In the genomic region with DNA sequence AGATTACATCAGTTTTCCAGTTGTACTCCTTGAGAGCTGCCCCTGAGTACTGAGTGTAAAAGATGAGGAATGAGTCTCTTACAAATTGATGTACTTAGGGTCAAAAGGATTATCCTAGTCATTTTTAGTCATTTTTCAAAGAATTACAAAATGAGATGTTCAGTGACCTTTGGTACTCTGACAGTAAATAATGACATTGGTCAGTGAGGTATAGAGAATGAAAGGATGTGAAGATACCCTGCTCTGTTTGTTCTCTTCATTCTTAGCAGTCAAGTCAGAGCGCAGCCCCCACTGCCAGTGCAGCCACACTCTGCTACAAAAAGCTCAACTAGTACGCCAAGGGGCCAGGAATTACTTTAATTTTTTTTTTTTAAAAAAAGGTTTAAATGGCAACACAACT, we compare ENCODE assay signal across 1 cellular context.
TF ChIP-seq lines count a peak whose summit lies in the region.

No MANE protein-coding gene starts in this region.

TF ChIP-seq in HepG2, 621 proteins besides CTCF, POLR2A, EP300 and RAD21:
- TF ChIP-seq, protein P1, sequence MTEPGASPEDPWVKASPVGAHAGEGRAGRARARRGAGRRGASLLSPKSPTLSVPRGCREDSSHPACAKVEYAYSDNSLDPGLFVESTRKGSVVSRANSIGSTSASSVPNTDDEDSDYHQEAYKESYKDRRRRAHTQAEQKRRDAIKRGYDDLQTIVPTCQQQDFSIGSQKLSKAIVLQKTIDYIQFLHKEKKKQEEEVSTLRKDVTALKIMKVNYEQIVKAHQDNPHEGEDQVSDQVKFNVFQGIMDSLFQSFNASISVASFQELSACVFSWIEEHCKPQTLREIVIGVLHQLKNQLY (CRISPR knock-in tag; IDR thresholded peaks at IDR 0.05) = no peak
- 0 out of 2 replicates have a peak, but pooled peaks have one; percentile 37 for TF ChIP-seq GATAD2A (CRISPR knock-in tag; IDR thresholded peaks at IDR 0.05)
- TF ChIP-seq, protein P2, sequence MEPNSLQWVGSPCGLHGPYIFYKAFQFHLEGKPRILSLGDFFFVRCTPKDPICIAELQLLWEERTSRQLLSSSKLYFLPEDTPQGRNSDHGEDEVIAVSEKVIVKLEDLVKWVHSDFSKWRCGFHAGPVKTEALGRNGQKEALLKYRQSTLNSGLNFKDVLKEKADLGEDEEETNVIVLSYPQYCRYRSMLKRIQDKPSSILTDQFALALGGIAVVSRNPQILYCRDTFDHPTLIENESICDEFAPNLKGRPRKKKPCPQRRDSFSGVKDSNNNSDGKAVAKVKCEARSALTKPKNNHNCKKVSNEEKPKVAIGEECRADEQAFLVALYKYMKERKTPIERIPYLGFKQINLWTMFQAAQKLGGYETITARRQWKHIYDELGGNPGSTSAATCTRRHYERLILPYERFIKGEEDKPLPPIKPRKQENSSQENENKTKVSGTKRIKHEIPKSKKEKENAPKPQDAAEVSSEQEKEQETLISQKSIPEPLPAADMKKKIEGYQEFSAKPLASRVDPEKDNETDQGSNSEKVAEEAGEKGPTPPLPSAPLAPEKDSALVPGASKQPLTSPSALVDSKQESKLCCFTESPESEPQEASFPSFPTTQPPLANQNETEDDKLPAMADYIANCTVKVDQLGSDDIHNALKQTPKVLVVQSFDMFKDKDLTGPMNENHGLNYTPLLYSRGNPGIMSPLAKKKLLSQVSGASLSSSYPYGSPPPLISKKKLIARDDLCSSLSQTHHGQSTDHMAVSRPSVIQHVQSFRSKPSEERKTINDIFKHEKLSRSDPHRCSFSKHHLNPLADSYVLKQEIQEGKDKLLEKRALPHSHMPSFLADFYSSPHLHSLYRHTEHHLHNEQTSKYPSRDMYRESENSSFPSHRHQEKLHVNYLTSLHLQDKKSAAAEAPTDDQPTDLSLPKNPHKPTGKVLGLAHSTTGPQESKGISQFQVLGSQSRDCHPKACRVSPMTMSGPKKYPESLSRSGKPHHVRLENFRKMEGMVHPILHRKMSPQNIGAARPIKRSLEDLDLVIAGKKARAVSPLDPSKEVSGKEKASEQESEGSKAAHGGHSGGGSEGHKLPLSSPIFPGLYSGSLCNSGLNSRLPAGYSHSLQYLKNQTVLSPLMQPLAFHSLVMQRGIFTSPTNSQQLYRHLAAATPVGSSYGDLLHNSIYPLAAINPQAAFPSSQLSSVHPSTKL (CRISPR knock-in tag; IDR thresholded peaks at IDR 0.05) = peak; percentile 34; the same call in 1 of the 2 replicates
- TF ChIP-seq ZNF354B (CRISPR knock-in tag; IDR thresholded peaks at IDR 0.05) = no peak
- peak; percentile 76 for TF ChIP-seq FOSL2 (CRISPR knock-in tag; IDR thresholded peaks at IDR 0.05)
- TF ChIP-seq REL (CRISPR knock-in tag; conservative IDR thresholded peaks at IDR 0.05) = no peak
- TF ChIP-seq TAF1 (CRISPR knock-in tag; IDR thresholded peaks at IDR 0.05) = no peak
- TF ChIP-seq RARA (CRISPR knock-in tag; IDR thresholded peaks at IDR 0.05) = peak; percentile 62; the same call in 1 of the 2 replicates
- TF ChIP-seq PHF21A (CRISPR knock-in tag; IDR thresholded peaks at IDR 0.05) = no peak
